ENCODE assay signal across 8 cellular contexts in genomic region chr1:230103341-230104173, GRCh38. TPM values are rescaled to one million over a fixed set of nuclear protein-coding genes. Genes with fewer than 3 reads are reported as not detected.
A peak's percentile ranks its signal among the peaks of the same experiment; 100 is the strongest.
DNase-seq lines count a peak whose midpoint lies in the region; ATAC-seq and TF ChIP-seq lines count a peak whose summit lies in the region.

No MANE protein-coding gene starts in this region.

- CTCF ChIA-PET in activated CD4-positive, alpha-beta T cell treated with anti-CD3 and anti-CD28 coated beads for 36 hours (lab: Charles Lee): interaction anchor here (0.6 to 3.2 kb wide), 8 partner anchors 11 to 203 kb away, joined by 3 to 10 read pairs (median 6); no protein-coding TSS in a partner anchor
- CTCF ChIA-PET in WTC11 (lab: Charles Lee): interaction anchor here (0.6 to 1.0 kb wide), 3 partner anchors 15 to 443 kb away, joined by 3 to 5 read pairs (median 3); no protein-coding TSS in a partner anchor

- peaks cover 42 to 100% (median 47%) of the 10 kb centered on the region in 3 donors for H3K4me1 ChIP-seq in gastroesophageal sphincter
- peaks cover 20 to 48% (median 37%) of the 10 kb centered on the region in 5 donors for H3K4me1 ChIP-seq in subcutaneous abdominal adipose tissue (ENCODE audit: control insufficient read depth in 5 of 5, insufficient read depth in 5 of 5, low read length in 5 of 5)

- H3K36me3 Mint-ChIP-seq in activated CD4-positive, alpha-beta T cell treated with anti-CD3 and anti-CD28 coated beads for 36 hours (ENCODE audit: low read depth): peaks cover 6% of the 10 kb centered on the region
- peaks cover 3% of the 10 kb centered on the region; the same call in 1 of the 2 replicates for H3K36me3 Mint-ChIP-seq in WTC11

- H3K27ac ChIP-seq in gastroesophageal sphincter: peak overlapping the region; percentile 84 to 98 (median 88)
- H3K27ac ChIP-seq in subcutaneous abdominal adipose tissue (ENCODE audit: low read depth, low read length): peak overlapping the region; percentile 62

- no peaks in the 10 kb centered on the region for H3K9me3 Mint-ChIP-seq in activated CD4-positive, alpha-beta T cell treated with anti-CD3 and anti-CD28 coated beads for 36 hours (ENCODE audit: low read depth)
- no peaks in the 10 kb centered on the region for H3K9me3 Mint-ChIP-seq in WTC11

- peak overlapping the region in 2 of 5 donors; percentile 30 to 34 for H3K9ac ChIP-seq in subcutaneous abdominal adipose tissue (ENCODE audit: low read length in 5 of 5)

- TF ChIP-seq POLR2A in gastroesophageal sphincter (IDR thresholded peaks at IDR 0.05): no peak

- peak; percentile 5 for ATAC-seq in activated CD4-positive, alpha-beta T cell treated with anti-CD3 and anti-CD28 coated beads for 36 hours
- no peak for ATAC-seq in WTC11
- ATAC-seq in gastroesophageal sphincter: no peak
- ATAC-seq in GM18519 (IDR thresholded peaks at IDR 0.05; ENCODE audit: low FRiP score, unreplicated experiment): no peak
- ATAC-seq in HG03520 (IDR thresholded peaks at IDR 0.05; ENCODE audit: unreplicated experiment): no peak

- H3K27ac Mint-ChIP-seq in activated CD4-positive, alpha-beta T cell treated with anti-CD3 and anti-CD28 coated beads for 36 hours: peak overlapping the region; percentile 92
- H3K27ac Mint-ChIP-seq in WTC11: peak overlapping the region; percentile 17; the same call in 1 of the 2 replicates

- WGBS in gastroesophageal sphincter (ENCODE audit: low coverage in 1 of 2), 2 donors: 29 to 59% methylated on average over 3 to 5 of the region's 5 CpGs

- no peaks in the 10 kb centered on the region for H3K9me3 ChIP-seq in gastroesophageal sphincter
- no peaks in the 10 kb centered on the region for H3K9me3 ChIP-seq in subcutaneous abdominal adipose tissue (ENCODE audit: control insufficient read depth in 5 of 5, low read length in 5 of 5)

- H3K4me3 Mint-ChIP-seq in activated CD4-positive, alpha-beta T cell treated with anti-CD3 and anti-CD28 coated beads for 36 hours: peak overlapping the region; percentile 44
- H3K4me3 Mint-ChIP-seq in WTC11: no peak overlapping the region

- POLR2A ChIA-PET in activated CD4-positive, alpha-beta T cell treated with anti-CD3 and anti-CD28 coated beads for 36 hours (lab: Charles Lee): interaction anchor here (0.6 to 1.8 kb wide), 3 partner anchors 19 to 35 kb away, joined by 3 to 6 read pairs (median 4); no protein-coding TSS in a partner anchor
- POLR2A ChIA-PET in WTC11 (lab: Charles Lee): interaction anchor here (0.7 kb wide), 1 partner anchor 56 kb away, joined by 4 read pairs; no protein-coding TSS in a partner anchor

- H3K4me3 ChIP-seq in gastroesophageal sphincter (peak overlapping the region in 1 of 2 donors; percentile 14), subcutaneous abdominal adipose tissue (ENCODE audit: low read depth in 1 of 5, low read length in 5 of 5) (no peak overlapping the region)

- peaks cover 76% of the 10 kb centered on the region for H3K4me1 Mint-ChIP-seq in activated CD4-positive, alpha-beta T cell treated with anti-CD3 and anti-CD28 coated beads for 36 hours
- H3K4me1 Mint-ChIP-seq in WTC11: peaks cover 66% of the 10 kb centered on the region

- H3K27me3 ChIP-seq in gastroesophageal sphincter (no peaks in the 10 kb centered on the region), subcutaneous abdominal adipose tissue (ENCODE audit: control insufficient read depth in 5 of 5, insufficient read depth in 4 of 5, low read length in 5 of 5) (no peaks in the 10 kb centered on the region)

- no peak for DNase-seq in activated CD4-positive, alpha-beta T cell treated with anti-CD3 and anti-CD28 coated beads for 36 hours
- no peak for DNase-seq in activated CD4-positive, alpha-beta T cell treated with anti-CD3 and anti-CD28 coated beads for 4 hours
- DNase-seq in WTC11 (ENCODE audit: low spot score): no peak
- no peak for DNase-seq in putamen (ENCODE audit: low spot score)

- H3K27me3 Mint-ChIP-seq in activated CD4-positive, alpha-beta T cell treated with anti-CD3 and anti-CD28 coated beads for 36 hours: no peaks in the 10 kb centered on the region
- H3K27me3 Mint-ChIP-seq in WTC11 (ENCODE audit: low read depth): no peaks in the 10 kb centered on the region

- intact Hi-C loops in activated CD4-positive, alpha-beta T cell treated with anti-CD3 and anti-CD28 coated beads for 36 hours (cut with DNase I, micrococcal nuclease): loop anchor here (1.0 to 10.0 kb wide), 5 partner anchors 19 to 439 kb away; partner anchors contain the start of gene GALNT2 (in 2 of the 2)

- TF ChIP-seq CTCF in WTC11 (IDR thresholded peaks at IDR 0.05) (no peak), gastroesophageal sphincter (IDR thresholded peaks at IDR 0.05) (no peak)

- H3K36me3 ChIP-seq in gastroesophageal sphincter (no peaks in the 10 kb centered on the region), subcutaneous abdominal adipose tissue (ENCODE audit: control insufficient read depth in 5 of 5, insufficient read depth in 5 of 5, low read length in 5 of 5) (no peaks in the 10 kb centered on the region)

- no peak for TF ChIP-seq EP300 in gastroesophageal sphincter (IDR thresholded peaks at IDR 0.05)

TF ChIP-seq in WTC11, 78 proteins besides CTCF, POLR2A, EP300 and RAD21:
- no peak for TF ChIP-seq TP53 (CRISPR knock-in tag; IDR thresholded peaks at IDR 0.05)
- no peak for TF ChIP-seq FOXJ3 (CRISPR knock-in tag; IDR thresholded peaks at IDR 0.05; ENCODE audit: borderline replicate concordance)
- no peak for TF ChIP-seq E2F5 (CRISPR knock-in tag; IDR thresholded peaks at IDR 0.05)

RNA-seq across cellular contexts. Expression of gene GALNT2, which starts 36.5 kb away (rescaled TPM):
- 10 to 100 TPM; 48.2 to 51.0 TPM for total RNA-seq in activated CD4-positive, alpha-beta T cell treated with anti-CD3 and anti-CD28 coated beads for 36 hours
- 74.8 to 84.6 TPM (median 81.9 TPM) in 3 replicates for total RNA-seq in WTC11 (2021)
- total RNA-seq in gastroesophageal sphincter: 100 to 1,000 TPM in 3 of 4 donors, 10 to 100 TPM in 1; 95.3 to 160 (median 134) TPM
